ENCODE assay signal across 18 cellular contexts in the genomic region with DNA sequence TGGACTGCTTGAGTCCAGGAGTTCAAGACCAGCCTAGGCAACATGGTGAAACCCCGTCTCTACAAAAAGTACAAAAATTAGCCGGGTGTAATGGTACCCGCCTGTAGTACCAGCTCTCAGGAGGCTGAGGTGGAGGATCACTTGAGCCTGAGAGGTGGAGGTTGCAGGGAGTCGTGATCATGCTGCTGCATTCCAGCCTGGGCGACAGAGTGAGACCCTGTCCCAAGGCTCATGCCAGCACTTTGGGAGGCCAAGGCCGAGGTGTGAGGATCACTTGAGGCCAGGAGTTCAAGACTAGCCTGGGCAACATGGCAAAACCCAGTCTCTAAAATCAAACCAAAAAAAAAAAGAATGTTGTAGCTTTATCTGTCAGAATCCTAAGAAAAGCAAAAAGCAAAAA. TPM values are rescaled to one million over a fixed set of nuclear protein-coding genes. Genes with fewer than 3 reads are reported as not detected.
DNase-seq lines count a peak whose midpoint lies in the region; ATAC-seq, FAIRE-seq and TF ChIP-seq lines count a peak whose summit lies in the region.
"Had no signal": no experiment of that assay in that cellular context is flagged by ENCODE, and none has a peak within 500 bp of the region (broad histone marks: within the 10 kb centered on the region; RNA-seq: fewer than 3 reads in every experiment).

No MANE protein-coding gene starts in this region.

- no peaks in the 10 kb centered on the region for H3K27me3 ChIP-seq in astrocyte (ENCODE audit: insufficient read depth, low read length)

- ATAC-seq in WTC11 (no peak), SK-N-SH treated with all-trans-retinoic acid at 6 μM for 48 hours (no peak)
- ATAC-seq: HCT116 had no signal

- H3K4me2 ChIP-seq in astrocyte (ENCODE audit: low read length): no peak overlapping the region

- H3K4me1 ChIP-seq in astrocyte (ENCODE audit: insufficient read depth, low read length): no peaks in the 10 kb centered on the region

- H3K4me1 Mint-ChIP-seq in WTC11 (peaks cover 10% of the 10 kb centered on the region), astrocyte (ENCODE audit: low read depth, unreplicated experiment) (no peaks in the 10 kb centered on the region), nephron progenitor cell (no peaks in the 10 kb centered on the region)
- H3K4me1 Mint-ChIP-seq: CD4-positive, alpha-beta memory T cell had no signal

- FAIRE-seq in astrocyte (lab: Jason Lieb, UNC) (no peak), GM19239 (lab: Jason Lieb, UNC) (no peak)
- FAIRE-seq: GM12891, GM18507 had no signal

- POLR2A ChIA-PET in WTC11 (lab: Charles Lee): no interaction called here

- H3K9ac ChIP-seq in astrocyte (ENCODE audit: low read length): no peak overlapping the region
- H3K9ac ChIP-seq: GM23248 had no signal

- CTCF ChIA-PET in WTC11 (lab: Charles Lee): no interaction called here

- DNase-seq in WTC11 (ENCODE audit: low spot score) (no peak), astrocyte (ENCODE audit: low read depth) (no peak), nephron progenitor cell (no peak), GM19239 (ENCODE audit: insufficient read length, low spot score) (no peak)
- no peak for DNase-seq in stimulated activated CD8-positive, alpha-beta memory T cell treated with anti-CD3 and anti-CD28 coated beads, Interleukin-4, amount 100 ng/mL, for 48 hours
- DNase-seq: C1 segment of cervical spinal cord; Calu3; CD4-positive, alpha-beta memory T cell; COR-L47; DMS53; DMS79 treated with DMSO at 0.1 percent for 48 hours; GF-D8; GM23248; H9 had no signal

- H3K27ac Mint-ChIP-seq in WTC11 (peak overlapping the region; percentile 33; the same call in 1 of the 2 replicates), astrocyte (ENCODE audit: unreplicated experiment) (peak overlapping the region; percentile 18), nephron progenitor cell (peak overlapping the region; percentile 57)

- peaks cover 42% of the 10 kb centered on the region for H3K36me3 Mint-ChIP-seq in WTC11
- peaks cover 3% of the 10 kb centered on the region for H3K36me3 Mint-ChIP-seq in astrocyte (ENCODE audit: low read depth, unreplicated experiment)
- H3K36me3 Mint-ChIP-seq in nephron progenitor cell (ENCODE audit: low read depth): peaks cover 45% of the 10 kb centered on the region

- no peaks in the 10 kb centered on the region for H4K20me1 ChIP-seq in astrocyte (ENCODE audit: insufficient read depth, low read length)

- no peak overlapping the region for H2AFZ ChIP-seq in astrocyte (ENCODE audit: low read depth, low read length)
- H2AFZ ChIP-seq: GM23248 had no signal

- H3K4me3 Mint-ChIP-seq in WTC11 (no peak overlapping the region), astrocyte (ENCODE audit: unreplicated experiment) (no peak overlapping the region), nephron progenitor cell (no peak overlapping the region)
- H3K4me3 Mint-ChIP-seq: H9 had no signal

- H3K9me3 ChIP-seq in astrocyte (ENCODE audit: insufficient read depth, low read depth, low read length): no peaks in the 10 kb centered on the region

- no peaks in the 10 kb centered on the region for H3K79me2 ChIP-seq in astrocyte (ENCODE audit: insufficient read depth, low read length)

- H3K27me3 Mint-ChIP-seq in WTC11 (ENCODE audit: low read depth) (no peaks in the 10 kb centered on the region), astrocyte (ENCODE audit: low read depth, unreplicated experiment) (no peaks in the 10 kb centered on the region), nephron progenitor cell (ENCODE audit: low read depth, poor library complexity) (no peaks in the 10 kb centered on the region)
- H3K27me3 Mint-ChIP-seq: CD4-positive, alpha-beta memory T cell had no signal

- H3K27ac ChIP-seq in astrocyte (ENCODE audit: low read depth, low read length): no peak overlapping the region
- H3K27ac ChIP-seq: GM23248 had no signal

- TF ChIP-seq CTCF in WTC11 (IDR thresholded peaks at IDR 0.05): no peak
- TF ChIP-seq CTCF in astrocyte (IDR thresholded peaks at IDR 0.05; ENCODE audit: insufficient read depth, low read depth, low read length): no peak
- no peak for TF ChIP-seq CTCF in nephron progenitor cell (IDR thresholded peaks at IDR 0.05)

- H3K36me3 ChIP-seq in astrocyte (ENCODE audit: insufficient read depth, low read length): peaks cover 37% of the 10 kb centered on the region

- H3K9me3 Mint-ChIP-seq in WTC11 (no peaks in the 10 kb centered on the region), astrocyte (ENCODE audit: unreplicated experiment) (no peaks in the 10 kb centered on the region), nephron progenitor cell (no peaks in the 10 kb centered on the region)
- H3K9me3 Mint-ChIP-seq: CD4-positive, alpha-beta memory T cell; H9 had no signal

- H3K4me3 ChIP-seq in astrocyte (ENCODE audit: insufficient read depth, low read depth, low read length): no peak overlapping the region
- H3K4me3 ChIP-seq: GM23248 had no signal

TF ChIP-seq in WTC11, 78 proteins besides CTCF, POLR2A, EP300 and RAD21:
- no peak for TF ChIP-seq CREM (CRISPR knock-in tag; IDR thresholded peaks at IDR 0.05)
- TF ChIP-seq ZNF121 (CRISPR knock-in tag; IDR thresholded peaks at IDR 0.05): peak; percentile 61; the same call in 1 of the 2 replicates
- no peak for TF ChIP-seq OVOL2 (CRISPR knock-in tag; IDR thresholded peaks at IDR 0.05; ENCODE audit: borderline replicate concordance)

TF ChIP-seq in SK-N-SH treated with all-trans-retinoic acid at 6 μM for 48 hours, 23 proteins besides CTCF, POLR2A, EP300 and RAD21:
- TF ChIP-seq OSR1 (CRISPR knock-in tag; IDR thresholded peaks at IDR 0.05) (no peak), ZFP3 (CRISPR knock-in tag; IDR thresholded peaks at IDR 0.05) (no peak), ISL1 (CRISPR knock-in tag; IDR thresholded peaks at IDR 0.05) (no peak), SNAI2 (CRISPR knock-in tag; IDR thresholded peaks at IDR 0.05) (no peak), CSDC2 (CRISPR knock-in tag; IDR thresholded peaks at IDR 0.05) (no peak), ZNF8 (CRISPR knock-in tag; IDR thresholded peaks at IDR 0.05) (no peak), TOX (CRISPR knock-in tag; IDR thresholded peaks at IDR 0.05; ENCODE audit: borderline replicate concordance) (no peak)
- TF ChIP-seq, protein P1, sequence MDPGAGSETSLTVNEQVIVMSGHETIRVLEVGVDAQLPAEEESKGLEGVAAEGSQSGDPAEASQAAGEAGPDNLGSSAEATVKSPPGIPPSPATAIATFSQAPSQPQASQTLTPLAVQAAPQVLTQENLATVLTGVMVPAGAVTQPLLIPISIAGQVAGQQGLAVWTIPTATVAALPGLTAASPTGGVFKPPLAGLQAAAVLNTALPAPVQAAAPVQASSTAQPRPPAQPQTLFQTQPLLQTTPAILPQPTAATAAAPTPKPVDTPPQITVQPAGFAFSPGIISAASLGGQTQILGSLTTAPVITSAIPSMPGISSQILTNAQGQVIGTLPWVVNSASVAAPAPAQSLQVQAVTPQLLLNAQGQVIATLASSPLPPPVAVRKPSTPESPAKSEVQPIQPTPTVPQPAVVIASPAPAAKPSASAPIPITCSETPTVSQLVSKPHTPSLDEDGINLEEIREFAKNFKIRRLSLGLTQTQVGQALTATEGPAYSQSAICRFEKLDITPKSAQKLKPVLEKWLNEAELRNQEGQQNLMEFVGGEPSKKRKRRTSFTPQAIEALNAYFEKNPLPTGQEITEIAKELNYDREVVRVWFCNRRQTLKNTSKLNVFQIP (CRISPR knock-in tag; IDR thresholded peaks at IDR 0.05; ENCODE audit: borderline replicate concordance, low read depth): no peak
- TF ChIP-seq, protein P2, sequence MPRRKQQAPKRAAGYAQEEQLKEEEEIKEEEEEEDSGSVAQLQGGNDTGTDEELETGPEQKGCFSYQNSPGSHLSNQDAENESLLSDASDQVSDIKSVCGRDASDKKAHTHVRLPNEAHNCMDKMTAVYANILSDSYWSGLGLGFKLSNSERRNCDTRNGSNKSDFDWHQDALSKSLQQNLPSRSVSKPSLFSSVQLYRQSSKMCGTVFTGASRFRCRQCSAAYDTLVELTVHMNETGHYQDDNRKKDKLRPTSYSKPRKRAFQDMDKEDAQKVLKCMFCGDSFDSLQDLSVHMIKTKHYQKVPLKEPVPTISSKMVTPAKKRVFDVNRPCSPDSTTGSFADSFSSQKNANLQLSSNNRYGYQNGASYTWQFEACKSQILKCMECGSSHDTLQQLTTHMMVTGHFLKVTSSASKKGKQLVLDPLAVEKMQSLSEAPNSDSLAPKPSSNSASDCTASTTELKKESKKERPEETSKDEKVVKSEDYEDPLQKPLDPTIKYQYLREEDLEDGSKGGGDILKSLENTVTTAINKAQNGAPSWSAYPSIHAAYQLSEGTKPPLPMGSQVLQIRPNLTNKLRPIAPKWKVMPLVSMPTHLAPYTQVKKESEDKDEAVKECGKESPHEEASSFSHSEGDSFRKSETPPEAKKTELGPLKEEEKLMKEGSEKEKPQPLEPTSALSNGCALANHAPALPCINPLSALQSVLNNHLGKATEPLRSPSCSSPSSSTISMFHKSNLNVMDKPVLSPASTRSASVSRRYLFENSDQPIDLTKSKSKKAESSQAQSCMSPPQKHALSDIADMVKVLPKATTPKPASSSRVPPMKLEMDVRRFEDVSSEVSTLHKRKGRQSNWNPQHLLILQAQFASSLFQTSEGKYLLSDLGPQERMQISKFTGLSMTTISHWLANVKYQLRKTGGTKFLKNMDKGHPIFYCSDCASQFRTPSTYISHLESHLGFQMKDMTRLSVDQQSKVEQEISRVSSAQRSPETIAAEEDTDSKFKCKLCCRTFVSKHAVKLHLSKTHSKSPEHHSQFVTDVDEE (CRISPR knock-in tag; IDR thresholded peaks at IDR 0.05): no peak

RNA-seq across cellular contexts. Expression of a gene that starts 25.4 kb away (rescaled TPM):
- 39.9 to 46.7 TPM (median 40.5 TPM) in 3 replicates for total RNA-seq in WTC11 (2021)
- 17.3 and 20.1 TPM in 2 replicates for total RNA-seq in astrocyte

RNA-seq across cellular contexts. Expression of a gene that starts 25.7 kb away (rescaled TPM):
- total RNA-seq in WTC11 (2021) (21.1 to 23.9 TPM (median 23.7 TPM) in 3 replicates), astrocyte (4.6 and 9.1 TPM in 2 replicates)
